ENCODE assay signal across 28 cellular contexts in the genomic region with DNA sequence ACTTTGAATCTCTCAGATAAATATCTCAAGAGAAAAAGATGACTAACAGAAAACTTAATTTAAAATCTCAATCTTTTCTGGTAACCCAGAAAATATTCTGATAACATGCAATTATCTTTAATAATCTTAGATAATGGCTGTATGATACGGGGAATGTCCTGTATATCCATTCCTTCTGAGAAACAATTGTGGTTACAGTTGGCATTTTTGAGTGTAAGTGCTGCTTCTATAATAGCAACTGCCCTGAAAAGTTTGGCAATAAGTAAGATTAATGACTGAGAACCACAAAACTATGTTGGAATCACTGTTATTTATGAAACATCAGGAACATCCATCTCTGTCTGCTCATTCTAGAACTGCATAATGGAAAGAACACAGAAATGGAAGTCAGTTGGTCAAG.
"Had no signal": no experiment of that assay in that cellular context is flagged by ENCODE, and none has a peak within 500 bp of the region (broad histone marks: within the 10 kb centered on the region; RNA-seq: fewer than 3 reads in every experiment).

No MANE protein-coding gene starts in this region.

- H3K4me1 ChIP-seq: stomach, suprapubic skin, testis, thyroid gland, tibial artery, tibial nerve, transverse colon, upper lobe of left lung, upper lobe of right lung, uterus, vagina had no signal

- H3K27ac Mint-ChIP-seq: stimulated activated effector memory CD8-positive, alpha-beta T cell treated with anti-CD3 and anti-CD28 coated beads, Interleukin-12 subunit alpha, Interleukin-12 subunit beta, amount 100 ng/mL, for 72 hours; stimulated activated memory B cell treated with anti-CD40 and anti-IgM and Interleukin-4, amounts not matched to agents 10 μg/mL and 1 μg/mL and 100 μg/mL, for 72 hours; stimulated activated naive B cell treated with anti-CD40 and anti-IgM and Interleukin-4, amounts not matched to agents 10 μg/mL and 1 μg/mL and 100 μg/mL, for 72 hours; stimulated activated naive CD8-positive, alpha-beta T cell treated with anti-CD3 and anti-CD28 coated beads, Interleukin-15, amount 100 ng/mL, for 72 hours; stimulated activated naive CD8-positive, alpha-beta T cell treated with anti-CD3 and anti-CD28 coated beads, Interleukin-15, Interleukin-2, amounts not matched to agents 100 ng/mL and 50 ng/mL, for 24 hours; type B pancreatic cell had no signal

- DNase-seq: stimulated activated CD4-positive, alpha-beta T cell treated with anti-CD3 and anti-CD28 coated beads, Interleukin-2, amount 100 ng/mL, for 48 hours; stimulated activated CD4-positive, alpha-beta T cell treated with anti-CD3 and anti-CD28 coated beads, Interleukin-4, amount 100 ng/mL, for 1 hour; stimulated activated CD4-positive, alpha-beta T cell treated with anti-CD3 and anti-CD28 coated beads, Interleukin-4, amount 100 ng/mL, for 24 hours; stimulated activated CD4-positive, alpha-beta T cell treated with anti-CD3 and anti-CD28 coated beads, Interleukin-4, amount 100 ng/mL, for 4 hours; stimulated activated CD8-positive, alpha-beta memory T cell treated with anti-CD3 and anti-CD28 coated beads, Interleukin-4, amount 100 ng/mL, for 48 hours; stimulated activated naive B cell treated with anti-CD40 and anti-IgM and Interleukin-4, amounts not matched to agents 10 μg/mL and 1 μg/mL and 100 μg/mL, for 72 hours; stimulated activated naive CD4-positive, alpha-beta T cell; stimulated activated naive CD4-positive, alpha-beta T cell treated with Interleukin-2 at 50 U/mL for 16 hours; stimulated activated naive CD8-positive, alpha-beta T cell treated with anti-CD3 and anti-CD28 coated beads, Interleukin-15, amount 100 ng/mL, for 72 hours; stimulated activated naive CD8-positive, alpha-beta T cell treated with anti-CD3 and anti-CD28 coated beads, Interleukin-15, Interleukin-2, amounts not matched to agents 100 U/mL and 50 U/mL, for 24 hours; stomach; substantia nigra; testis; thyroid gland; tibial artery; transverse colon; trophoblast cell; upper lobe of left lung; upper lobe of right lung; uterus had no signal

- H3K4me3 ChIP-seq: stomach, suprapubic skin, testis, thoracic aorta, thyroid gland, tibial artery, tibial nerve, transverse colon, upper lobe of left lung, upper lobe of right lung, uterus, vagina had no signal

- H3K4me1 Mint-ChIP-seq: stimulated activated effector memory CD8-positive, alpha-beta T cell treated with anti-CD3 and anti-CD28 coated beads, Interleukin-12 subunit alpha, Interleukin-12 subunit beta, amount 100 ng/mL, for 72 hours; stimulated activated memory B cell treated with anti-CD40 and anti-IgM and Interleukin-4, amounts not matched to agents 10 μg/mL and 1 μg/mL and 100 μg/mL, for 72 hours; stimulated activated naive B cell treated with anti-CD40 and anti-IgM and Interleukin-4, amounts not matched to agents 10 μg/mL and 1 μg/mL and 100 μg/mL, for 72 hours; stimulated activated naive CD8-positive, alpha-beta T cell treated with anti-CD3 and anti-CD28 coated beads, Interleukin-15, amount 100 ng/mL, for 72 hours had no signal

- H3K9me3 Mint-ChIP-seq: stimulated activated naive CD8-positive, alpha-beta T cell treated with anti-CD3 and anti-CD28 coated beads, Interleukin-15, Interleukin-2, amounts not matched to agents 100 ng/mL and 50 ng/mL, for 24 hours; type B pancreatic cell had no signal

- H3K27me3 ChIP-seq: stomach, suprapubic skin, testis, thyroid gland, tibial artery, tibial nerve, transverse colon, upper lobe of left lung, upper lobe of right lung, uterus, vagina had no signal

- H3K9me3 ChIP-seq: suprapubic skin, testis, thoracic aorta, thyroid gland, tibial artery, transverse colon, upper lobe of right lung, uterus, vagina had no signal

- H3K36me3 Mint-ChIP-seq: stimulated activated effector memory CD8-positive, alpha-beta T cell treated with anti-CD3 and anti-CD28 coated beads, Interleukin-12 subunit alpha, Interleukin-12 subunit beta, amount 100 ng/mL, for 72 hours; stimulated activated memory B cell treated with anti-CD40 and anti-IgM and Interleukin-4, amounts not matched to agents 10 μg/mL and 1 μg/mL and 100 μg/mL, for 72 hours; stimulated activated naive B cell treated with anti-CD40 and anti-IgM and Interleukin-4, amounts not matched to agents 10 μg/mL and 1 μg/mL and 100 μg/mL, for 72 hours; type B pancreatic cell had no signal

- H3K27me3 Mint-ChIP-seq: stimulated activated memory B cell treated with anti-CD40 and anti-IgM and Interleukin-4, amounts not matched to agents 10 μg/mL and 1 μg/mL and 100 μg/mL, for 72 hours; stimulated activated naive B cell treated with anti-CD40 and anti-IgM and Interleukin-4, amounts not matched to agents 10 μg/mL and 1 μg/mL and 100 μg/mL, for 72 hours; stimulated activated naive CD8-positive, alpha-beta T cell treated with anti-CD3 and anti-CD28 coated beads, Interleukin-15, amount 100 ng/mL, for 72 hours; stimulated activated naive CD8-positive, alpha-beta T cell treated with anti-CD3 and anti-CD28 coated beads, Interleukin-15, Interleukin-2, amounts not matched to agents 100 ng/mL and 50 ng/mL, for 24 hours; type B pancreatic cell had no signal

- H3K4me3 Mint-ChIP-seq: stimulated activated effector memory CD8-positive, alpha-beta T cell treated with anti-CD3 and anti-CD28 coated beads, Interleukin-12 subunit alpha, Interleukin-12 subunit beta, amount 100 ng/mL, for 72 hours; stimulated activated memory B cell treated with anti-CD40 and anti-IgM and Interleukin-4, amounts not matched to agents 10 μg/mL and 1 μg/mL and 100 μg/mL, for 72 hours; stimulated activated naive B cell treated with anti-CD40 and anti-IgM and Interleukin-4, amounts not matched to agents 10 μg/mL and 1 μg/mL and 100 μg/mL, for 72 hours; stimulated activated naive CD8-positive, alpha-beta T cell treated with anti-CD3 and anti-CD28 coated beads, Interleukin-15, amount 100 ng/mL, for 72 hours; stimulated activated naive CD8-positive, alpha-beta T cell treated with anti-CD3 and anti-CD28 coated beads, Interleukin-15, Interleukin-2, amounts not matched to agents 100 ng/mL and 50 ng/mL, for 24 hours; type B pancreatic cell had no signal

- ATAC-seq: stimulated activated effector memory CD8-positive, alpha-beta T cell treated with anti-CD3 and anti-CD28 coated beads, Interleukin-12 subunit alpha, Interleukin-12 subunit beta, amount 100 ng/mL, for 72 hours; stimulated activated memory B cell treated with anti-CD40 and anti-IgM and Interleukin-4, amounts not matched to agents 10 μg/mL and 1 μg/mL and 100 μg/mL, for 72 hours; stimulated activated naive B cell treated with anti-CD40 and anti-IgM and Interleukin-4, amounts not matched to agents 10 μg/mL and 1 μg/mL and 100 μg/mL, for 72 hours; stimulated activated naive CD8-positive, alpha-beta T cell treated with anti-CD3 and anti-CD28 coated beads, Interleukin-15, amount 100 ng/mL, for 72 hours; stimulated activated naive CD8-positive, alpha-beta T cell treated with anti-CD3 and anti-CD28 coated beads, Interleukin-15, Interleukin-2, amounts not matched to agents 100 U/mL and 50 U/mL, for 24 hours; upper lobe of right lung had no signal

- H3K27ac ChIP-seq: stomach, suprapubic skin, testis, thoracic aorta, thyroid gland, tibial artery, tibial nerve, transverse colon, upper lobe of left lung, upper lobe of right lung, uterus, vagina had no signal

- H3K36me3 ChIP-seq: stomach, suprapubic skin, thoracic aorta, thyroid gland, tibial artery, tibial nerve, transverse colon, upper lobe of left lung, upper lobe of right lung, uterus, vagina had no signal
